ENCODE assay signal across 12 cellular contexts in genomic region chr2:77977486-77978063, GRCh38.
DNase-seq lines count a peak whose midpoint lies in the region; ATAC-seq, FAIRE-seq and TF ChIP-seq lines count a peak whose summit lies in the region.
"Had no signal": no experiment of that assay in that cellular context is flagged by ENCODE, and none has a peak within 500 bp of the region (broad histone marks: within the 10 kb centered on the region; RNA-seq: fewer than 3 reads in every experiment).

No MANE protein-coding gene starts in this region.

- no peak for ATAC-seq in GM21717 (IDR thresholded peaks at IDR 0.05; ENCODE audit: unreplicated experiment)
- ATAC-seq: gastrocnemius medialis had no signal

- no peak for TF ChIP-seq POLR2A in H54 (IDR thresholded peaks at IDR 0.05; ENCODE audit: low read depth, low read length)

- no peak for FAIRE-seq in H54 (lab: Jason Lieb, UNC)

- H3K4me3 ChIP-seq in Jurkat, Clone E6-1 (ENCODE audit: low read length) = no peak overlapping the region
- H3K4me3 ChIP-seq: BLaER1 treated with 17β-estradiol and CSF1 and Interleukin-3, amounts not matched to agents 10 nM and 100 nM; gastrocnemius medialis had no signal

- in situ Hi-C loops in SK-MEL-5 (cut with HindIII; ENCODE audit: low pct_unique_long_range_greater_than_20kb, low sequenced_read_pairs) = no loop called here

- DNase-seq in COLO829 (ENCODE audit: low spot score) (peak; percentile 14), SK-MEL-5 (ENCODE audit: low read depth, low spot score) (peak; percentile 36), left kidney (ENCODE audit: low read depth, low spot score) (peak; percentile 6), H54 (ENCODE audit: insufficient read length, low spot score) (no peak), NCI-H1105 treated with DMSO at 0.1 percent for 48 hours (lab: John Stamatoyannopoulos, UW) (no peak)
- peak; percentile 5 for DNase-seq in Jurkat, Clone E6-1 (ENCODE audit: low read depth, low spot score)
- no peak for DNase-seq in activated CD4-positive, alpha-beta T cell treated with anti-CD3 and anti-CD28 coated beads for 48 hours
- DNase-seq: activated CD4-positive, alpha-beta memory T cell treated with anti-CD3 and anti-CD28 coated beads, Interleukin-2, amount 10 ng/mL, durations not matched to agents 7 days and 5 days; gastrocnemius medialis; NCI-H446 had no signal

Comparison
In these comparisons a context has a peak if more than half of its experiments do, and no peak if none do; other contexts are left out.
1. DNase-seq: peak in COLO829 (single experiment), Jurkat, Clone E6-1 (single experiment), SK-MEL-5 (single experiment) and left kidney (single experiment); none in H54 (single experiment), activated CD4-positive, alpha-beta T cell treated with anti-CD3 and anti-CD28 coated beads for 48 hours (single experiment) and NCI-H1105 treated with DMSO at 0.1 percent for 48 hours (single experiment).